8 cellular contexts compared by ENCODE assay signal in the genomic region with DNA sequence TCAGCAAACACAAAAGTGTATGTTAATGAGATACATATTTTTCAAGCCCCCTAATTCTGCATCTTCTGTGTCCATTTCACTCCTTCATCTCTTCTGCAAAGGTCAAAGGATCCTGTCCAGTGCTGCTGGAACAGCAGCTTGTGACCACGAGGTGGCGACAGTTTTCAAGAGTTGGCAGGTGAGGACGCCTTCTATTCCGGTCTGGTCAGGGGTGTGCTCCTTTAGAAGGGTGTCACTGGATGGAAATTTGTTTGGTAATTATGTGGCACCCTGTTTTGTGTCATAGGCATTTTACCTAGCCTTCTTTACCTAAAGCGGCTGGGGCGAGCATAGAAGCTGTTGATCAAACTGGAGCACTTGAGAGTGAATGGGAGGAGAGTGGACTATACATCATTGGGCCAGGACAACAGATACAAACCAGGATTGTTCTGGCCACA. TPM values are rescaled to one million over a fixed set of nuclear protein-coding genes. Genes with fewer than 3 reads are reported as not detected.
DNase-seq lines count a peak whose midpoint lies in the region; ATAC-seq and TF ChIP-seq lines count a peak whose summit lies in the region.

No MANE protein-coding gene starts in this region.

- H3K4me1 ChIP-seq in liver (ENCODE audit: control insufficient read depth in 4 of 4, insufficient read depth in 4 of 4, low read length in 3 of 4), result no peaks in the 10 kb centered on the region

- peak; percentile 99 for TF ChIP-seq RAD21 in liver (IDR thresholded peaks at IDR 0.05)

- H3K4me3 ChIP-seq in coronary artery (no peak overlapping the region), liver (ENCODE audit: low read depth in 1 of 3, low read length in 3 of 3) (no peak overlapping the region)

- peak; percentile 32 for DNase-seq in NCI-H2107 treated with DMSO at 0.1 percent for 48 hours (lab: John Stamatoyannopoulos, UW; ENCODE audit: unreplicated experiment)
- no peak for DNase-seq in NCI-H2107 (lab: John Stamatoyannopoulos, UW)
- DNase-seq in NCI-H2227 (lab: John Stamatoyannopoulos, UW; ENCODE audit: unreplicated experiment), result peak; percentile 77
- DNase-seq in activated CD4-positive, alpha-beta T cell treated with anti-CD3 and anti-CD28 coated beads for 48 hours, result peak; percentile 84
- DNase-seq in coronary artery (ENCODE audit: low spot score), result no peak
- peak; percentile 48 to 70 (median 67) for DNase-seq in stimulated activated CD4-positive, alpha-beta T cell treated with anti-CD3 and anti-CD28 coated beads, TNF-alpha, amount 100 ng/mL, for 24 hours (ENCODE audit: low read depth in 3 of 3)

- 17% methylated on average over 6 of the region's 6 CpGs for WGBS in liver

- H3K27me3 ChIP-seq in liver (ENCODE audit: control insufficient read depth in 4 of 4, insufficient read depth in 4 of 4, low read length in 3 of 4), result no peaks in the 10 kb centered on the region

- H3K9me3 ChIP-seq in liver (ENCODE audit: control insufficient read depth in 4 of 4, low read length in 3 of 4), result no peaks in the 10 kb centered on the region

- peak; percentile 71 for ATAC-seq in HG02852 (IDR thresholded peaks at IDR 0.05; ENCODE audit: unreplicated experiment)

- no peaks in the 10 kb centered on the region for H3K36me3 ChIP-seq in liver (ENCODE audit: control insufficient read depth in 4 of 4, insufficient read depth in 3 of 4, low read depth in 1 of 4, low read length in 3 of 4)

- TF ChIP-seq CTCF in coronary artery (IDR thresholded peaks at IDR 0.05) (peak; percentile 77), liver (IDR thresholded peaks at IDR 0.05; ENCODE audit: low read depth, low read length, missing input control) (peak; percentile 93)

- no peak overlapping the region for H3K27ac ChIP-seq in coronary artery
- no peak overlapping the region for H3K27ac ChIP-seq in liver (ENCODE audit: low read depth in 1 of 2, low read length in 2 of 2)

- H3K9ac ChIP-seq in liver (ENCODE audit: low read depth in 1 of 2, low read length in 2 of 2), result no peak overlapping the region

TF ChIP-seq in liver, 16 proteins besides CTCF, POLR2A, EP300 and RAD21:
- TF ChIP-seq RXRA (IDR thresholded peaks at IDR 0.05), result peak in 1 of 2 donors; percentile 50
- TF ChIP-seq NR2F2 (IDR thresholded peaks at IDR 0.05), result peak; percentile 86
- no peak for TF ChIP-seq EGR1 (IDR thresholded peaks at IDR 0.05; ENCODE audit: low read depth in 2 of 2)

RNA-seq across cellular contexts. Expression of gene ERVFRD-1, which starts 32.9 kb away (rescaled TPM):
- total RNA-seq in liver, result under 1 TPM in 1 of 2 donors, not detected in 1; 0.14 TPM
- under 1 TPM; 0.07 to 0.28 TPM for polyA plus RNA-seq in liver

RNA-seq across cellular contexts. Expression of gene SMIM13, which starts 50.8 kb away (rescaled TPM):
- total RNA-seq in liver, result 1 to 10 TPM; 6.6 to 9.0 TPM
- polyA plus RNA-seq in liver, result 1 to 10 TPM; 2.8 to 5.0 TPM

Comparison
In these comparisons a context has a peak if more than half of its experiments do, and no peak if none do; other contexts are left out.
1. DNase-seq: peak in NCI-H2107 treated with DMSO at 0.1 percent for 48 hours (single experiment), NCI-H2227 (single experiment), activated CD4-positive, alpha-beta T cell treated with anti-CD3 and anti-CD28 coated beads for 48 hours (single experiment) and stimulated activated CD4-positive, alpha-beta T cell treated with anti-CD3 and anti-CD28 coated beads, TNF-alpha, amount 100 ng/mL, for 24 hours (3 of 3); none in NCI-H2107 (single experiment) and coronary artery (single experiment).